Comparison of ENCODE assay signal across 25 cellular contexts in the genomic region with DNA sequence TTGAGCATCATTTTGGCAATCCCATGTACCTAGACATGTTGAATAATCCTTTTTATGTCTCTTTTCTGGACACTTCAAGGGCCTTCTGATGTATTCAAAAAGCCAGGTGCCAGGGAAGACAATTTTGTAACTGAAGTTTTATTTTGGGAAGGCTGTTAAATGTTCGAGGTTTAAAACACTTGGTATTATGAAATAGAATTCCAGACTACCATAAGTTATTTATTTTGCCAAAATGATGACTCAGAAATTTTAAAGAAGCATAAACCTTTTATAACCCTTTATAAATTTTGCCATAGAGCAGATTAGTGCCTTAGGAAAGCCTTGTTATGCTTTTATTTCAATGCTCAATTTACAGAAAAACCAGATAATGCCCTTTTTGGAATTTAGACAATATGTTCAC. TPM values are rescaled to one million over a fixed set of nuclear protein-coding genes. Genes with fewer than 3 reads are reported as not detected.
DNase-seq lines count a peak whose midpoint lies in the region; ATAC-seq, FAIRE-seq and TF ChIP-seq lines count a peak whose summit lies in the region.
"Had no signal": no experiment of that assay in that cellular context is flagged by ENCODE, and none has a peak within 500 bp of the region (broad histone marks: within the 10 kb centered on the region; RNA-seq: fewer than 3 reads in every experiment).

No MANE protein-coding gene starts in this region.

- H3K79me2 ChIP-seq in ACC112 (ENCODE audit: control insufficient read depth, insufficient read depth, low read length, unreplicated experiment) = no peaks in the 10 kb centered on the region

- TF ChIP-seq EP300 in gastroesophageal sphincter (IDR thresholded peaks at IDR 0.05) = no peak

- H3K27ac ChIP-seq in ACC112 (ENCODE audit: low read depth, low read length) (peak overlapping the region; percentile 94), gastroesophageal sphincter (no peak overlapping the region)
- H3K27ac ChIP-seq: A549, right lobe of liver, tibial nerve had no signal

- peak overlapping the region; percentile 92 for H2AFZ ChIP-seq in ACC112 (ENCODE audit: low read length, unreplicated experiment)

- H3K27me3 ChIP-seq in ACC112 (ENCODE audit: insufficient read depth, low read length) (no peaks in the 10 kb centered on the region), bronchial epithelial cell (ENCODE audit: control insufficient read depth, insufficient read depth, low read length) (no peaks in the 10 kb centered on the region), gastroesophageal sphincter (no peaks in the 10 kb centered on the region)
- H3K27me3 ChIP-seq: right lobe of liver, tibial nerve had no signal

- DNase-seq in HCEC 1CT (peak; percentile 65), bronchial epithelial cell (ENCODE audit: low read depth) (peak; percentile 13), inferior parietal cortex (ENCODE audit: extremely low spot score) (peak; percentile 8), C1 segment of cervical spinal cord (lab: John Stamatoyannopoulos, UW) (no peak)
- DNase-seq: activated CD4-positive, alpha-beta T cell treated with anti-CD3 and anti-CD28 coated beads, Interleukin-2, amount 50 U/mL, for 4 hours; activated CD4-positive, CD25-positive, alpha-beta regulatory T cell; activated CD8-positive, alpha-beta memory T cell treated with anti-CD3 and anti-CD28 coated beads, Interleukin-2, amount 50 U/mL, for 4 hours; COR-L47; mucosa of descending colon; NCI-H2081 treated with DMSO at 0.1 percent for 48 hours; nephron progenitor cell; posterior cingulate gyrus; right lobe of liver; stimulated activated CD4-positive, alpha-beta T cell treated with anti-CD3 and anti-CD28 coated beads, Interleukin-15, amount 100 ng/mL, for 24 hours had no signal

- H3K4me3 ChIP-seq in ACC112 (ENCODE audit: low read depth, low read length) = peak overlapping the region; percentile 20; the same call in 1 of the 2 replicates
- no peak overlapping the region for H3K4me3 ChIP-seq in bronchial epithelial cell (ENCODE audit: low read depth, low read length)
- H3K4me3 ChIP-seq in gastroesophageal sphincter = no peak overlapping the region
- H3K4me3 ChIP-seq: A549, mucosa of descending colon, right lobe of liver, tibial nerve had no signal

- no peaks in the 10 kb centered on the region for H3K9me3 ChIP-seq in gastroesophageal sphincter
- H3K9me3 ChIP-seq: A549, mucosa of descending colon, right lobe of liver, tibial nerve had no signal

- H3K36me3 ChIP-seq in ACC112 (ENCODE audit: insufficient read depth, low read length) (no peaks in the 10 kb centered on the region), bronchial epithelial cell (ENCODE audit: control insufficient read depth, insufficient read depth, low read length) (no peaks in the 10 kb centered on the region), gastroesophageal sphincter (no peaks in the 10 kb centered on the region)
- H3K36me3 ChIP-seq: right lobe of liver, tibial nerve had no signal

- ATAC-seq in gastroesophageal sphincter (no peak), esophagus mucosa (no peak), HG02870 (IDR thresholded peaks at IDR 0.05; ENCODE audit: unreplicated experiment) (no peak)
- ATAC-seq: A549, mucosa of descending colon, right lobe of liver, Right ventricle myocardium inferior had no signal

- peaks cover 25% of the 10 kb centered on the region for H3K4me1 ChIP-seq in ACC112 (ENCODE audit: control insufficient read depth, insufficient read depth, low read length, unreplicated experiment)
- H3K4me1 ChIP-seq in gastroesophageal sphincter = peaks cover 0 to 7% (median 0%) of the 10 kb centered on the region in 3 donors
- H3K4me1 ChIP-seq: A549, right lobe of liver, tibial nerve had no signal

- no peak for FAIRE-seq in bronchial epithelial cell (lab: Jason Lieb, UNC)
- FAIRE-seq: A549 had no signal

- TF ChIP-seq CTCF in bronchial epithelial cell (IDR thresholded peaks at IDR 0.05; ENCODE audit: insufficient read depth, low read length, severe bottlenecking) (no peak), gastroesophageal sphincter (IDR thresholded peaks at IDR 0.05) (no peak)

- no peak for TF ChIP-seq POLR2A in gastroesophageal sphincter (IDR thresholded peaks at IDR 0.05)

- 14 to 47% methylated on average over 1 of the region's 1 CpG for WGBS in gastroesophageal sphincter (ENCODE audit: low coverage in 1 of 2), 2 donors

RNA-seq across cellular contexts. Expression of gene UHRF2, which starts 30.3 kb away (rescaled TPM):
- total RNA-seq in bronchial epithelial cell (40.2 and 49.5 TPM in 2 replicates), gastroesophageal sphincter (10 to 100 TPM; 34.1 to 56.3 (median 46.6) TPM), esophagus mucosa (19.6 TPM)

RNA-seq across cellular contexts. Expression of gene TPD52L3, which starts 54.5 kb away (rescaled TPM):
- total RNA-seq in bronchial epithelial cell = not detected in 2 replicates
- not detected for total RNA-seq in gastroesophageal sphincter
- not detected for total RNA-seq in esophagus mucosa
- total RNA-seq: glomerular endothelial cell, lower leg skin, mucosa of descending colon, NCI-H460, OCI-LY7, right lobe of liver, Right ventricle myocardium inferior, tibial nerve had no signal

Comparison
In these comparisons a context has a peak if more than half of its experiments do, and no peak if none do; other contexts are left out.
1. DNase-seq: peak in HCEC 1CT (single experiment), bronchial epithelial cell (single experiment) and inferior parietal cortex (single experiment); none in C1 segment of cervical spinal cord (0 of 14).